Comparison of ENCODE assay signal across 11 cellular contexts in the genomic region with DNA sequence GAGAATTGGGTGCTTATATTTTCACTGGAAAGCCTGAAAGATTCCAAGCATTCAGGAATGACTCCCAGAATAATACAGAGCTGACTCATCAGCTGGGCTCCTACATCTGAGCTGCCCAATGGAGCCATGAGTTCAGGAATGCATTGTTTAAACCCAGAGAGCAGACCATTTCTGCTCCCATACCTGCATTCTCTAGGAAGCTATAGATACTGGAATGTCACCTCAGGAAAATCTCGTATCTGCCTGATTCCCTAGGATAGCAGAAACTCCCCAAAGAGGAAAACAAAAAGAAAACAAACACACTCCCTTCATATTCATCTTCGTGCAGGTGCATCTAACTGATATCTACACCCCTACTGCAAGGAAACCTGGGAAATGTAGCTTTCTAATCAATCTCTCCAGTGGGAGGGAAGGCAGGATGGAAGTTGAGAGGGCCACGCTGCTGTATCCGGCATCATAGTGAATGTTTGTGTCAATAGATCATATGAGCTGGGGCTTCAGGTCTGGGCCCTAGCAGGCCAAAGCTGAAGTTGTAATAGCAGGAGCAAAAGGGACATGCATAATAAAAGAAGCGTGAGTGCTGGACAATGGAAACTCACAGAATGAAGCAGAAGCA. TPM values are rescaled to one million over a fixed set of nuclear protein-coding genes. Genes with fewer than 3 reads are reported as not detected.
DNase-seq lines count a peak whose midpoint lies in the region; ATAC-seq and TF ChIP-seq lines count a peak whose summit lies in the region.
"Had no signal": no experiment of that assay in that cellular context is flagged by ENCODE, and none has a peak within 500 bp of the region (broad histone marks: within the 10 kb centered on the region; RNA-seq: fewer than 3 reads in every experiment).

No MANE protein-coding gene starts in this region.

- H3K4me1 Mint-ChIP-seq in stimulated activated naive CD8-positive, alpha-beta T cell treated with anti-CD3 and anti-CD28 coated beads, Interleukin-15, amount 100 ng/mL, for 72 hours = no peaks in the 10 kb centered on the region

- H3K27me3 ChIP-seq in upper lobe of right lung = no peaks in the 10 kb centered on the region

- no peaks in the 10 kb centered on the region for H3K9me3 Mint-ChIP-seq in stimulated activated naive CD8-positive, alpha-beta T cell treated with anti-CD3 and anti-CD28 coated beads, Interleukin-15, amount 100 ng/mL, for 72 hours
- H3K9me3 Mint-ChIP-seq: activated CD8-positive, alpha-beta T cell treated with anti-CD3 and anti-CD28 coated beads for 36 hours; activated naive CD8-positive, alpha-beta T cell treated with anti-CD3 and anti-CD28 coated beads, Interleukin-2, amount 50 U/mL, for 24 hours; IgD-negative memory B cell had no signal

- CTCF ChIA-PET in HEK293 (lab: Yijun Ruan, JAX) = interaction anchor here (5.8 to 9.8 kb wide), 3 partner anchors 38 to 134 kb away, joined by 127 to 304 read pairs (median 192); no protein-coding TSS in a partner anchor

- H3K4me1 ChIP-seq in HEK293 (ENCODE audit: control insufficient read depth, insufficient read depth, low read length) = no peaks in the 10 kb centered on the region; the same call in 1 of the 2 replicates
- no peaks in the 10 kb centered on the region for H3K4me1 ChIP-seq in upper lobe of right lung

- H3K4me3 ChIP-seq in HEK293 (ENCODE audit: low read depth, low read length) (no peak overlapping the region), retinal pigment epithelial cell (ENCODE audit: low read length) (no peak overlapping the region), upper lobe of right lung (no peak overlapping the region)

- POLR2A ChIA-PET in HEK293 (lab: Yijun Ruan, JAX) = interaction anchor here (0.7 kb wide), 1 partner anchor 78 kb away, joined by 3 read pairs; no protein-coding TSS in a partner anchor

- no peak overlapping the region for H3K27ac Mint-ChIP-seq in stimulated activated naive CD8-positive, alpha-beta T cell treated with anti-CD3 and anti-CD28 coated beads, Interleukin-15, amount 100 ng/mL, for 72 hours
- H3K27ac Mint-ChIP-seq: activated CD8-positive, alpha-beta T cell treated with anti-CD3 and anti-CD28 coated beads for 36 hours; activated naive CD8-positive, alpha-beta T cell treated with anti-CD3 and anti-CD28 coated beads, Interleukin-2, amount 50 U/mL, for 24 hours had no signal

- DNase-seq in SW480 (ENCODE audit: low spot score) (peak; percentile 55), fibroblast of peridontal ligament (ENCODE audit: extremely low read depth) (peak; percentile 80), retinal pigment epithelial cell (ENCODE audit: low read depth) (peak; percentile 71), NK-92 (lab: John Stamatoyannopoulos, UW; ENCODE audit: unreplicated experiment) (no peak), upper lobe of right lung (no peak)
- no peak for DNase-seq in stimulated activated naive CD8-positive, alpha-beta T cell treated with anti-CD3 and anti-CD28 coated beads, Interleukin-15, amount 100 ng/mL, for 72 hours
- DNase-seq: activated CD8-positive, alpha-beta T cell treated with anti-CD3 and anti-CD28 coated beads for 36 hours; activated naive CD8-positive, alpha-beta T cell treated with anti-CD3 and anti-CD28 coated beads, Interleukin-2, amount 50 U/mL, for 24 hours had no signal

- H3K9me3 ChIP-seq in HEK293 (ENCODE audit: control insufficient read depth, insufficient read depth, low read depth, low read length) (no peaks in the 10 kb centered on the region), upper lobe of right lung (no peaks in the 10 kb centered on the region)

- no peak for ATAC-seq in stimulated activated naive CD8-positive, alpha-beta T cell treated with anti-CD3 and anti-CD28 coated beads, Interleukin-15, amount 100 ng/mL, for 72 hours
- ATAC-seq in GM21576 (IDR thresholded peaks at IDR 0.05; ENCODE audit: unreplicated experiment) (no peak), upper lobe of right lung (no peak)
- ATAC-seq: activated CD8-positive, alpha-beta T cell treated with anti-CD3 and anti-CD28 coated beads for 36 hours; activated naive CD8-positive, alpha-beta T cell treated with anti-CD3 and anti-CD28 coated beads, Interleukin-2, amount 50 U/mL, for 24 hours had no signal

- intact Hi-C loops in upper lobe of right lung (cut with DNase I) = no loop called here

- H3K36me3 ChIP-seq in HEK293 (ENCODE audit: control insufficient read depth in 2 of 2, insufficient read depth in 1 of 2, low read length in 2 of 2) = no peaks in the 10 kb centered on the region
- no peaks in the 10 kb centered on the region for H3K36me3 ChIP-seq in upper lobe of right lung

- H3K4me3 Mint-ChIP-seq in stimulated activated naive CD8-positive, alpha-beta T cell treated with anti-CD3 and anti-CD28 coated beads, Interleukin-15, amount 100 ng/mL, for 72 hours = no peak overlapping the region
- H3K4me3 Mint-ChIP-seq: activated CD8-positive, alpha-beta T cell treated with anti-CD3 and anti-CD28 coated beads for 36 hours; activated naive CD8-positive, alpha-beta T cell treated with anti-CD3 and anti-CD28 coated beads, Interleukin-2, amount 50 U/mL, for 24 hours; IgD-negative memory B cell had no signal

- no peak for TF ChIP-seq CTCF in HEK293 (tag by site-specific recombination; IDR thresholded peaks at IDR 0.05)
- no peak for TF ChIP-seq CTCF in retinal pigment epithelial cell (conservative IDR thresholded peaks at IDR 0.05; ENCODE audit: low read depth, low read length)
- TF ChIP-seq CTCF in upper lobe of right lung (IDR thresholded peaks at IDR 0.05) = no peak

- H3K27me3 Mint-ChIP-seq in stimulated activated naive CD8-positive, alpha-beta T cell treated with anti-CD3 and anti-CD28 coated beads, Interleukin-15, amount 100 ng/mL, for 72 hours = no peaks in the 10 kb centered on the region
- H3K27me3 Mint-ChIP-seq: activated CD8-positive, alpha-beta T cell treated with anti-CD3 and anti-CD28 coated beads for 36 hours; activated naive CD8-positive, alpha-beta T cell treated with anti-CD3 and anti-CD28 coated beads, Interleukin-2, amount 50 U/mL, for 24 hours; IgD-negative memory B cell had no signal

- H3K27ac ChIP-seq in HEK293 (ENCODE audit: extremely low read depth, low read depth, low read length) = no peak overlapping the region
- no peak overlapping the region for H3K27ac ChIP-seq in upper lobe of right lung

TF ChIP-seq in HEK293, 187 proteins besides CTCF, POLR2A, EP300 and RAD21:
- TF ChIP-seq ZBTB8A (tag by site-specific recombination; IDR thresholded peaks at IDR 0.05) (no peak), PRDM1 (tag by site-specific recombination; IDR thresholded peaks at IDR 0.05) (peak; percentile 21; the same call in 1 of the 2 replicates), ZNF830 (tag by site-specific recombination; IDR thresholded peaks at IDR 0.05; ENCODE audit: low read depth) (no peak), ZNF530 (tag by site-specific recombination; IDR thresholded peaks at IDR 0.05; ENCODE audit: low read depth) (no peak), MEIS1 (CRISPR knock-in tag; IDR thresholded peaks at IDR 0.05; ENCODE audit: borderline replicate concordance) (no peak)
- TF ChIP-seq, protein P1, sequence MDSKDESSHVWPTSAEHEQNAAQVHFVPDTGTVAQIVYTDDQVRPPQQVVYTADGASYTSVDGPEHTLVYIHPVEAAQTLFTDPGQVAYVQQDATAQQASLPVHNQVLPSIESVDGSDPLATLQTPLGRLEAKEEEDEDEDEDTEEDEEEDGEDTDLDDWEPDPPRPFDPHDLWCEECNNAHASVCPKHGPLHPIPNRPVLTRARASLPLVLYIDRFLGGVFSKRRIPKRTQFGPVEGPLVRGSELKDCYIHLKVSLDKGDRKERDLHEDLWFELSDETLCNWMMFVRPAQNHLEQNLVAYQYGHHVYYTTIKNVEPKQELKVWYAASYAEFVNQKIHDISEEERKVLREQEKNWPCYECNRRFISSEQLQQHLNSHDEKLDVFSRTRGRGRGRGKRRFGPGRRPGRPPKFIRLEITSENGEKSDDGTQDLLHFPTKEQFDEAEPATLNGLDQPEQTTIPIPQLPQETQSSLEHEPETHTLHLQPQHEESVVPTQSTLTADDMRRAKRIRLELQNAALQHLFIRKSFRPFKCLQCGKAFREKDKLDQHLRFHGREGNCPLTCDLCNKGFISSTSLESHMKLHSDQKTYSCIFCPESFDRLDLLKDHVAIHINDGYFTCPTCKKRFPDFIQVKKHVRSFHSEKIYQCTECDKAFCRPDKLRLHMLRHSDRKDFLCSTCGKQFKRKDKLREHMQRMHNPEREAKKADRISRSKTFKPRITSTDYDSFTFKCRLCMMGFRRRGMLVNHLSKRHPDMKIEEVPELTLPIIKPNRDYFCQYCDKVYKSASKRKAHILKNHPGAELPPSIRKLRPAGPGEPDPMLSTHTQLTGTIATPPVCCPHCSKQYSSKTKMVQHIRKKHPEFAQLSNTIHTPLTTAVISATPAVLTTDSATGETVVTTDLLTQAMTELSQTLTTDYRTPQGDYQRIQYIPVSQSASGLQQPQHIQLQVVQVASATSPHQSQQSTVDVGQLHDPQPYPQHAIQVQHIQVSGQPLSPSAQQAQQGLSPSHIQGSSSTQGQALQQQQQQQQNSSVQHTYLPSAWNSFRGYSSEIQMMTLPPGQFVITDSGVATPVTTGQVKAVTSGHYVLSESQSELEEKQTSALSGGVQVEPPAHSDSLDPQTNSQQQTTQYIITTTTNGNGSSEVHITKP (tag by site-specific recombination; IDR thresholded peaks at IDR 0.05) = peak; percentile 22; the same call in 1 of the 2 replicates
- TF ChIP-seq, protein P2, sequence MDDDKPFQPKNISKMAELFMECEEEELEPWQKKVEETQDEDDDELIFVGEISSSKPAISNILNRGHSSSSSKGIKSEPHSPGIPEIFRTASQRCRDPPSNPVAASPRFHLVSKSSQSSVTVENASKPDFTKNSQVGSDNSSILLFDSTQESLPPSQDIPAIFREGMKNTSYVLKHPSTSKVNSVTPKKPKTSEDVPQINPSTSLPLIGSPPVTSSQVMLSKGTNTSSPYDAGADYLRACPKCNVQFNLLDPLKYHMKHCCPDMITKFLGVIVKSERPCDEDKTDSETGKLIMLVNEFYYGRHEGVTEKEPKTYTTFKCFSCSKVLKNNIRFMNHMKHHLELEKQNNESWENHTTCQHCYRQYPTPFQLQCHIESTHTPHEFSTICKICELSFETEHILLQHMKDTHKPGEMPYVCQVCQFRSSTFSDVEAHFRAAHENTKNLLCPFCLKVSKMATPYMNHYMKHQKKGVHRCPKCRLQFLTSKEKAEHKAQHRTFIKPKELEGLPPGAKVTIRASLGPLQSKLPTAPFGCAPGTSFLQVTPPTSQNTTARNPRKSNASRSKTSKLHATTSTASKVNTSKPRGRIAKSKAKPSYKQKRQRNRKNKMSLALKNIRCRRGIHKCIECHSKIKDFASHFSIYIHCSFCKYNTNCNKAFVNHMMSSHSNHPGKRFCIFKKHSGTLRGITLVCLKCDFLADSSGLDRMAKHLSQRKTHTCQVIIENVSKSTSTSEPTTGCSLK (tag by site-specific recombination; IDR thresholded peaks at IDR 0.05) = no peak

RNA-seq across cellular contexts. Expression of a gene that starts 8.2 kb away (rescaled TPM):
- total RNA-seq in upper lobe of right lung = 4.3 TPM

Comparison
In these comparisons a context has a peak if more than half of its experiments do, and no peak if none do; other contexts are left out.
1. DNase-seq: peak in SW480 (single experiment), fibroblast of peridontal ligament (single experiment) and retinal pigment epithelial cell (single experiment); none in stimulated activated naive CD8-positive, alpha-beta T cell treated with anti-CD3 and anti-CD28 coated beads, Interleukin-15, amount 100 ng/mL, for 72 hours (0 of 2), NK-92 (single experiment) and upper lobe of right lung (single experiment).